34 cellular contexts compared by ENCODE assay signal in the genomic region with DNA sequence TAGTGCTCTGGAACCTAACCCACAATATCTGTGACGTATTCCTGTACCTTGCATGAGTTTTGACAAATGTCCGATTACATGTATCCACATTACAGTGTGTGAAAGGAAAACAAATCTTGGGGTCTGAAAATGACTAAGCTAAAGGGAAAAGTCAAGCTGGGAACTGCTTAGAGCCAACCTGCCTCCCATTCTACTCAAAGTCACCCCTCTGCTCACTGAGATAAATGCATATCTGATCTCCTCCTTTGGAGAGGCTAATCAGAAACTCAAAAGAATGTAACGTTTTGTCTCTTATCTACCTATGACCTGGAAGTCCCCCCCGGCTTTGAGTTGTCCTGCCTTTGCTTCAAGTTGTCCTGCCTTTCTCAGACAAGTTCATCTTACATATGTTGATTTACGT.
"Had no signal": no experiment of that assay in that cellular context is flagged by ENCODE, and none has a peak within 500 bp of the region (broad histone marks: within the 10 kb centered on the region; RNA-seq: fewer than 3 reads in every experiment).

No MANE protein-coding gene starts in this region.

- H3K36me3 ChIP-seq: adrenal gland, ascending aorta, brain microvascular endothelial cell, breast epithelium, cardiac muscle cell had no signal

- ATAC-seq: activated naive CD4-positive, alpha-beta T cell treated with anti-CD3 and anti-CD28 coated beads, Interleukin-2, amount 50 U/mL, for 72 hours; activated naive CD8-positive, alpha-beta T cell treated with anti-CD3 and anti-CD28 coated beads, Interleukin-2, amount 50 U/mL, for 24 hours; activated T-cell treated with anti-CD3 and anti-CD28 coated beads, Interleukin-2, amount 50 U/mL, for 4 hours; activated T-cell treated with anti-CD3 and anti-CD28 coated beads, Interleukin-2, amount 50 U/mL, for 72 hours; activated T-helper 17 cell treated with anti-CD3 and anti-CD28 coated beads, Interleukin-2, amount 50 U/mL, for 72 hours; body of pancreas had no signal

- H3K9me3 ChIP-seq: adrenal gland, ascending aorta, body of pancreas had no signal

- H3K27me3 ChIP-seq: adrenal gland, ascending aorta, body of pancreas, brain microvascular endothelial cell, breast epithelium, cardiac muscle cell had no signal

- H3K27ac ChIP-seq: adrenal gland, ascending aorta, body of pancreas, brain microvascular endothelial cell, breast epithelium, cardiac muscle cell had no signal

- FAIRE-seq: astrocyte, bronchial epithelial cell had no signal

- DNase-seq: activated effector memory CD4-positive, alpha-beta T cell treated with anti-CD3 and anti-CD28 coated beads, Interleukin-2, amount 50 U/mL, for 16 hours; activated effector memory CD4-positive, alpha-beta T cell treated with Interleukin-2 at 50 U/mL for 16 hours; activated gamma-delta T cell; activated gamma-delta T cell treated with Interleukin-2 at 50 U/mL for 16 hours; activated naive CD4-positive, alpha-beta T cell; activated naive CD4-positive, alpha-beta T cell treated with anti-CD3 and anti-CD28 coated beads for 36 hours; activated naive CD4-positive, alpha-beta T cell treated with anti-CD3 and anti-CD28 coated beads, Interleukin-2, amount 10 ng/mL, durations not matched to agents 7 days and 5 days; activated naive CD4-positive, alpha-beta T cell treated with anti-CD3 and anti-CD28 coated beads, Interleukin-2, amount 50 U/mL, for 16 hours; activated naive CD4-positive, alpha-beta T cell treated with Interleukin-2 at 50 U/mL for 16 hours; activated naive CD8-positive, alpha-beta T cell treated with anti-CD3 and anti-CD28 coated beads for 36 hours; activated naive CD8-positive, alpha-beta T cell treated with anti-CD3 and anti-CD28 coated beads, Interleukin-2, amount 10 ng/mL, durations not matched to agents 7 days and 5 days; activated naive CD8-positive, alpha-beta T cell treated with anti-CD3 and anti-CD28 coated beads, Interleukin-2, amount 50 U/mL, for 24 hours; activated T-cell treated with anti-CD3 and anti-CD28 coated beads, Interleukin-2, amount 50 U/mL, for 1 hour; activated T-cell treated with anti-CD3 and anti-CD28 coated beads, Interleukin-2, amount 50 U/mL, for 24 hours; activated T-cell treated with anti-CD3 and anti-CD28 coated beads, Interleukin-2, amount 50 U/mL, for 4 hours; activated T-cell treated with anti-CD3 and anti-CD28 coated beads, Interleukin-2, amount 50 U/mL, for 48 hours; activated T-cell treated with anti-CD3 and anti-CD28 coated beads, Interleukin-2, amount 50 U/mL, for 72 hours; adrenal gland; amniotic stem cell; amygdala; anterior cingulate cortex; aorta; body of pancreas; brain microvascular endothelial cell; caudate nucleus; central memory CD4-positive, alpha-beta T cell; cerebellar nuclear complex had no signal

- H3K4me3 ChIP-seq: adrenal gland, ascending aorta, body of pancreas, breast epithelium, cardiac muscle cell had no signal

- H3K4me1 ChIP-seq: adrenal gland, ascending aorta, body of pancreas, breast epithelium had no signal
